Comparison of ENCODE assay signal across 1 cellular context in genomic region chr10:102133373-102134195, GRCh38.
TF ChIP-seq lines count a peak whose summit lies in the region.

No MANE protein-coding gene starts in this region.

TF ChIP-seq in HepG2, 621 proteins besides CTCF, POLR2A, EP300 and RAD21 (continued from another document and continues in another):
- TF ChIP-seq ARID2 (CRISPR knock-in tag; IDR thresholded peaks at IDR 0.05; ENCODE audit: borderline replicate concordance) = no peak
- TF ChIP-seq SMC3 (IDR thresholded peaks at IDR 0.05; ENCODE audit: low read length) = no peak
- TF ChIP-seq ZMAT5 (CRISPR knock-in tag; IDR thresholded peaks at IDR 0.05; ENCODE audit: borderline replicate concordance, low read depth) = no peak
- no peak for TF ChIP-seq SP4 (CRISPR knock-in tag; IDR thresholded peaks at IDR 0.05)
- no peak for TF ChIP-seq PTBP1 (IDR thresholded peaks at IDR 0.05; ENCODE audit: low read depth, low read length, poor library complexity, severe bottlenecking)
- TF ChIP-seq ZNF737 (CRISPR knock-in tag; IDR thresholded peaks at IDR 0.05; ENCODE audit: borderline replicate concordance) = 0 out of 2 replicates have a peak, but pooled peaks have one; percentile 39
- TF ChIP-seq FOXP4 (CRISPR knock-in tag; IDR thresholded peaks at IDR 0.05) = no peak
- TF ChIP-seq MYPOP (CRISPR knock-in tag; IDR thresholded peaks at IDR 0.05) = no peak
- no peak for TF ChIP-seq BRF2 (CRISPR knock-in tag; IDR thresholded peaks at IDR 0.05)
- TF ChIP-seq FOSL1 (CRISPR knock-in tag; IDR thresholded peaks at IDR 0.05; ENCODE audit: borderline replicate concordance) = no peak
- TF ChIP-seq ZNF501 (CRISPR knock-in tag; IDR thresholded peaks at IDR 0.05) = no peak
- no peak for TF ChIP-seq MIXL1 (CRISPR knock-in tag; IDR thresholded peaks at IDR 0.05)
- TF ChIP-seq ZNF749 (CRISPR knock-in tag; IDR thresholded peaks at IDR 0.05; ENCODE audit: borderline replicate concordance) = no peak
- TF ChIP-seq PRDM15 (CRISPR knock-in tag; IDR thresholded peaks at IDR 0.05) = no peak
- no peak for TF ChIP-seq GPN1 (CRISPR knock-in tag; IDR thresholded peaks at IDR 0.05; ENCODE audit: borderline replicate concordance)
- no peak for TF ChIP-seq SRF (IDR thresholded peaks at IDR 0.05; ENCODE audit: low read depth, low read length)
- peak; percentile 12 for TF ChIP-seq MED8 (CRISPR knock-in tag; IDR thresholded peaks at IDR 0.05; ENCODE audit: insufficient replicate concordance)
- TF ChIP-seq PLRG1 (conservative IDR thresholded peaks at IDR 0.05) = no peak
- no peak for TF ChIP-seq HMG20B (CRISPR knock-in tag; conservative IDR thresholded peaks at IDR 0.05)
- no peak for TF ChIP-seq ZNF562 (CRISPR knock-in tag; IDR thresholded peaks at IDR 0.05; ENCODE audit: borderline replicate concordance)
- TF ChIP-seq ZNF788 (CRISPR knock-in tag; IDR thresholded peaks at IDR 0.05; ENCODE audit: borderline replicate concordance) = no peak
- no peak; the same call in 1 of the 2 replicates for TF ChIP-seq ZNF552 (CRISPR knock-in tag; IDR thresholded peaks at IDR 0.05; ENCODE audit: borderline replicate concordance)
- no peak for TF ChIP-seq IRX3 (CRISPR knock-in tag; IDR thresholded peaks at IDR 0.05; ENCODE audit: borderline replicate concordance, low read depth)
- no peak for TF ChIP-seq ZBTB14 (CRISPR knock-in tag; IDR thresholded peaks at IDR 0.05)
- no peak for TF ChIP-seq SMAD9 (CRISPR knock-in tag; IDR thresholded peaks at IDR 0.05)
- TF ChIP-seq KDM2A (CRISPR knock-in tag; IDR thresholded peaks at IDR 0.05; ENCODE audit: borderline replicate concordance, low read depth) = peak; percentile 81; the same call in 1 of the 2 replicates
- 0 out of 2 replicates have a peak, but pooled peaks have one; percentile 4 for TF ChIP-seq ZSCAN25 (CRISPR knock-in tag; IDR thresholded peaks at IDR 0.05)
- TF ChIP-seq ZNF713 (CRISPR knock-in tag; IDR thresholded peaks at IDR 0.05) = 0 out of 2 replicates have a peak, but pooled peaks have one; percentile 20
- TF ChIP-seq ZNF337 (CRISPR knock-in tag; IDR thresholded peaks at IDR 0.05; ENCODE audit: borderline replicate concordance, low read depth) = no peak
- TF ChIP-seq ZNF44 (CRISPR knock-in tag; IDR thresholded peaks at IDR 0.05) = no peak; the same call in 1 of the 2 replicates
- no peak for TF ChIP-seq ZNF629 (CRISPR knock-in tag; conservative IDR thresholded peaks at IDR 0.05)
- no peak for TF ChIP-seq ZFAT (CRISPR knock-in tag; conservative IDR thresholded peaks at IDR 0.05)
- no peak for TF ChIP-seq NFE2L1 (CRISPR knock-in tag; IDR thresholded peaks at IDR 0.05; ENCODE audit: borderline replicate concordance)
- TF ChIP-seq ZNF274 (CRISPR knock-in tag; IDR thresholded peaks at IDR 0.05) = no peak
- no peak for TF ChIP-seq TEAD2 (CRISPR knock-in tag; IDR thresholded peaks at IDR 0.05)
- TF ChIP-seq HOXD1 (CRISPR knock-in tag; IDR thresholded peaks at IDR 0.05) = 0 out of 2 replicates have a peak, but pooled peaks have one; percentile 56
- no peak for TF ChIP-seq ZKSCAN8 (CRISPR knock-in tag; IDR thresholded peaks at IDR 0.05; ENCODE audit: borderline replicate concordance)
- TF ChIP-seq ATF4 (CRISPR knock-in tag; IDR thresholded peaks at IDR 0.05) = no peak
- no peak for TF ChIP-seq DPF2 (CRISPR knock-in tag; IDR thresholded peaks at IDR 0.05; ENCODE audit: borderline replicate concordance, low read depth)
- TF ChIP-seq MIER2 (CRISPR knock-in tag; IDR thresholded peaks at IDR 0.05) = no peak
- TF ChIP-seq MATR3 (CRISPR knock-in tag; IDR thresholded peaks at IDR 0.05) = no peak
- no peak; the same call in none of the 2 replicates for TF ChIP-seq ZNF547 (CRISPR knock-in tag; IDR thresholded peaks at IDR 0.05)
- TF ChIP-seq ZBTB33 (CRISPR knock-in tag; IDR thresholded peaks at IDR 0.05) = no peak
- TF ChIP-seq TAF15 (IDR thresholded peaks at IDR 0.05; ENCODE audit: low read depth, low read length, poor library complexity, severe bottlenecking) = no peak
- 0 out of 2 replicates have a peak, but pooled peaks have one; percentile 35 for TF ChIP-seq TMF1 (CRISPR knock-in tag; IDR thresholded peaks at IDR 0.05; ENCODE audit: low read depth)
- TF ChIP-seq ZNF720 (CRISPR knock-in tag; IDR thresholded peaks at IDR 0.05) = no peak
- TF ChIP-seq FOXA3 (CRISPR knock-in tag; IDR thresholded peaks at IDR 0.05) = no peak; the same call in 1 of the 2 replicates
- TF ChIP-seq ELF1 (CRISPR knock-in tag; IDR thresholded peaks at IDR 0.05) = no peak
- TF ChIP-seq ETS1 (CRISPR knock-in tag; IDR thresholded peaks at IDR 0.05) = no peak
- no peak for TF ChIP-seq ZKSCAN5 (CRISPR knock-in tag; IDR thresholded peaks at IDR 0.05)
- TF ChIP-seq CEBPG (CRISPR knock-in tag; IDR thresholded peaks at IDR 0.05) = no peak
- no peak for TF ChIP-seq SNAPC5 (CRISPR knock-in tag; IDR thresholded peaks at IDR 0.05; ENCODE audit: borderline replicate concordance)
- peak; percentile 18; the same call in 1 of the 2 replicates for TF ChIP-seq SALL2 (CRISPR knock-in tag; IDR thresholded peaks at IDR 0.05)
- TF ChIP-seq BCLAF1 (IDR thresholded peaks at IDR 0.05) = no peak
